Comparison of ENCODE assay signal across 9 cellular contexts in genomic region chr16:10180771-10181163, GRCh38. TPM values are rescaled to one million over a fixed set of nuclear protein-coding genes. Genes with fewer than 3 reads are reported as not detected.
A peak's percentile ranks its signal among the peaks of the same experiment; 100 is the strongest.
DNase-seq lines count a peak whose midpoint lies in the region; ATAC-seq and TF ChIP-seq lines count a peak whose summit lies in the region.
"Had no signal": no experiment of that assay in that cellular context is flagged by ENCODE, and none has a peak within 500 bp of the region (broad histone marks: within the 10 kb centered on the region; RNA-seq: fewer than 3 reads in every experiment).

No MANE protein-coding gene starts in this region.

- no peak overlapping the region for H3K27ac Mint-ChIP-seq in natural killer cell

- H3K9ac ChIP-seq in PC-3 (ENCODE audit: low read length), result no peak overlapping the region

- 5% methylated on average over 13 of the region's 24 CpGs for WGBS in esophagus muscularis mucosa

- H4K20me1 ChIP-seq in PC-3 (ENCODE audit: low read length) (no peaks in the 10 kb centered on the region), osteoblast (ENCODE audit: insufficient read depth, low read length) (no peaks in the 10 kb centered on the region)

- no peaks in the 10 kb centered on the region for H3K36me3 Mint-ChIP-seq in natural killer cell

- H3K79me2 ChIP-seq in PC-3 (ENCODE audit: low read length), result no peaks in the 10 kb centered on the region
- H3K79me2 ChIP-seq in osteoblast (ENCODE audit: insufficient read depth, low read length), result no peaks in the 10 kb centered on the region

- no peak for TF ChIP-seq EP300 in esophagus muscularis mucosa (IDR thresholded peaks at IDR 0.05)

- no peak overlapping the region for H3K4me3 ChIP-seq in PC-3 (ENCODE audit: low read length)
- H3K4me3 ChIP-seq in esophagus muscularis mucosa, result peak overlapping the region; percentile 53 to 62 (median 56)
- no peak overlapping the region for H3K4me3 ChIP-seq in osteoblast (ENCODE audit: insufficient read depth, low read length)

- ATAC-seq in PC-3 (no peak), GM18868 (IDR thresholded peaks at IDR 0.05; ENCODE audit: unreplicated experiment) (no peak), natural killer cell (no peak), esophagus mucosa (no peak)

- no peak overlapping the region for H3K27ac ChIP-seq in PC-3 (ENCODE audit: low read length)
- H3K27ac ChIP-seq in esophagus muscularis mucosa (replicated peaks in 1 of 4), result peak overlapping the region in 2 of 4 donors; percentile 6 to 57
- H3K27ac ChIP-seq in osteoblast (ENCODE audit: low read depth, low read length), result no peak overlapping the region

- peak; percentile 70 for DNase-seq in GM10266 (ENCODE audit: extremely low spot score)
- no peak for DNase-seq in PC-3
- no peak for DNase-seq in esophagus muscularis mucosa (ENCODE audit: extremely low spot score)
- DNase-seq in osteoblast (ENCODE audit: insufficient read length, low spot score, missing footprints), result peak; percentile 64
- no peak for DNase-seq in effector CD8-positive, alpha-beta T cell (lab: John Stamatoyannopoulos, UW)
- DNase-seq in natural killer cell, result no peak

- H3K9me3 ChIP-seq in PC-3 (ENCODE audit: low read length) (no peaks in the 10 kb centered on the region), esophagus muscularis mucosa (no peaks in the 10 kb centered on the region), osteoblast (ENCODE audit: low read depth, low read length) (no peaks in the 10 kb centered on the region)

- H3F3A ChIP-seq in PC-3 (ENCODE audit: low read length, unreplicated experiment), result no peaks in the 10 kb centered on the region

- CTCF ChIA-PET in PC-3 (lab: Charles Lee), result no interaction called here

- TF ChIP-seq CTCF in GM10266 (IDR thresholded peaks at IDR 0.05; ENCODE audit: control insufficient read depth, insufficient read depth, low read depth, missing control alignments) (peak; percentile 48), PC-3 (conservative IDR thresholded peaks at IDR 0.05; ENCODE audit: low read depth, low read length) (peak; percentile 49; the same call in 1 of the 2 replicates), esophagus muscularis mucosa (IDR thresholded peaks at IDR 0.05) (peak; percentile 52 to 55 (median 53)), osteoblast (IDR thresholded peaks at IDR 0.05; ENCODE audit: extremely low read depth, low read depth, low read length) (peak; percentile 21), natural killer cell (IDR thresholded peaks at IDR 0.05) (no peak)

- intact Hi-C loops in PC-3 (cut with micrococcal nuclease), result no loop called here
- intact Hi-C loops in esophagus muscularis mucosa (cut with DNase I), result loop anchor here (2.0 to 10.0 kb wide), 5 partner anchors 150 to 1016 kb away; no protein-coding TSS in a partner anchor
- intact Hi-C loops in natural killer cell (cut with micrococcal nuclease), result loop anchor here (5.0 kb wide), 1 partner anchor 1613 kb away; no protein-coding TSS in a partner anchor

- no peaks in the 10 kb centered on the region for H3K36me3 ChIP-seq in PC-3 (ENCODE audit: low read depth, low read length)
- no peaks in the 10 kb centered on the region for H3K36me3 ChIP-seq in esophagus muscularis mucosa
- H3K36me3 ChIP-seq in osteoblast (ENCODE audit: insufficient read depth, low read length), result no peaks in the 10 kb centered on the region

- H2AFZ ChIP-seq in PC-3 (ENCODE audit: low read length) (no peak overlapping the region), osteoblast (ENCODE audit: low read length) (no peak overlapping the region)

- POLR2A ChIA-PET in PC-3 (lab: Charles Lee; ENCODE audit: unreplicated experiment), result no interaction called here

- H3K9me2 ChIP-seq in PC-3 (replicated peaks; ENCODE audit: low read length), result no peaks in the 10 kb centered on the region

- peaks cover 37 to 38% of the 10 kb centered on the region in 2 donors for H3K27me3 Mint-ChIP-seq in natural killer cell (ENCODE audit: low read depth in 2 of 2)

- H3K9me3 Mint-ChIP-seq in natural killer cell, result no peaks in the 10 kb centered on the region

- peaks cover 27% of the 10 kb centered on the region for H3K27me3 ChIP-seq in PC-3 (ENCODE audit: low read length)
- H3K27me3 ChIP-seq in esophagus muscularis mucosa, result peaks cover 0 to 36% (median 4%) of the 10 kb centered on the region in 4 donors
- H3K27me3 ChIP-seq in osteoblast (ENCODE audit: insufficient read depth, low read length), result peaks cover 34% of the 10 kb centered on the region

- no peak for TF ChIP-seq POLR2A in esophagus muscularis mucosa (IDR thresholded peaks at IDR 0.05; ENCODE audit: low read depth)

- peaks cover 0 to 11% of the 10 kb centered on the region in 2 donors for H3K4me1 Mint-ChIP-seq in natural killer cell

- BruUV-seq in PC-3 (replicated peaks; lab: Mats Ljungman, UMichigan), result no TSS peak

- H3K4me2 ChIP-seq in PC-3 (ENCODE audit: low read length) (no peak overlapping the region), osteoblast (ENCODE audit: insufficient read depth, low read length) (no peak overlapping the region)

- no peak overlapping the region for H3K4me3 Mint-ChIP-seq in natural killer cell

- peaks cover 5% of the 10 kb centered on the region for H3K4me1 ChIP-seq in PC-3 (ENCODE audit: insufficient read depth, low read length)
- peaks cover 24 to 45% (median 36%) of the 10 kb centered on the region in 4 donors for H3K4me1 ChIP-seq in esophagus muscularis mucosa
- no peaks in the 10 kb centered on the region for H3K4me1 ChIP-seq in osteoblast (ENCODE audit: insufficient read depth, low read length)

RNA-seq across cellular contexts. Expression of gene GRIN2A, which starts 1.5 kb away (rescaled TPM):
- 0.04 TPM in 1 of 2 replicates, not detected in the other for total RNA-seq in PC-3 (2014; rRNA removed)
- 1 to 10 TPM in 2 of 4 donors, under 1 TPM in 2; 0.32 to 3.6 (median 2.0) TPM for total RNA-seq in esophagus muscularis mucosa
- 0.72 and 1.5 TPM in 2 replicates for total RNA-seq in osteoblast
- total RNA-seq in natural killer cell, result not detected
- not detected for total RNA-seq in esophagus mucosa
- total RNA-seq: HT1080 had no signal

Comparison
In these comparisons a context has a peak if more than half of its experiments do, and no peak if none do; other contexts are left out.
1. DNase-seq: peak in GM10266 (single experiment) and osteoblast (single experiment); none in PC-3 (single experiment), esophagus muscularis mucosa (single experiment), effector CD8-positive, alpha-beta T cell (single experiment) and natural killer cell (single experiment).
2. H3K4me3 ChIP-seq: peak in esophagus muscularis mucosa (4 of 4); none in PC-3 (single experiment) and osteoblast (single experiment).